Comparison of ENCODE assay signal across 9 cellular contexts in the genomic region with DNA sequence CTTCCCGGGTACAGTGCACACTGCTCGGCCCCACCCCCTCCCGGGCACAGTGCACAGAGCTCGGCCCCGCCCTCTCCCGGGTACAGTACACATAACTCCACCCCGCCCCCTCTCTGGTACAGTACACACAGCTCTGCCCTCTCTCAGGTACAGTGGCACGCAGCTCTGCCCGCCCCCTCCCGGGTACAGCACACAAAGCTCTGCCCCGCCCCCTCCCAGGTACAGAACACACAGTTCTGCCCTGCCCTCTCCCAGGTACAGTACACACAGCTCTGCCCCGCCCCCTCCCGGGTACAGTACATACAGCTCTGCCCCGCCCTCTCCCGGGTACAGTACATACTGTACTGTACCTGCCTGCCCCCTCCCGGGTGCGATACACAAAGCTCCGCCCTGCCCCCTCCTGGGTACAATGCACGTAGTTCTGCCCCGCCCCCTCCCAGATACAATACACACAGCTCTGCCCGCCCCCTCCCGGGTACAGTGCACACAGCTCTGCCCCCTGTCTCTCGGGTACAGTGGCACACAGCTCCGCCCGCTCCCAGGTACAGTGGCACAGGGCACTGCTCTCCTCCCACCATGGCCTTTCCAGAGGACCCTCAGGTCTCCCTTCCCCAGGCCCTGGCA. TPM values are rescaled to one million over a fixed set of nuclear protein-coding genes. Genes with fewer than 3 reads are reported as not detected.
DNase-seq lines count a peak whose midpoint lies in the region; ATAC-seq and TF ChIP-seq lines count a peak whose summit lies in the region.
"Had no signal": no experiment of that assay in that cellular context is flagged by ENCODE, and none has a peak within 500 bp of the region (broad histone marks: within the 10 kb centered on the region; RNA-seq: fewer than 3 reads in every experiment).

No MANE protein-coding gene starts in this region.

- TF ChIP-seq CTCF in GM20000 (IDR thresholded peaks at IDR 0.05; ENCODE audit: extremely low read depth, missing control alignments), result no peak

- DNase-seq in left ventricle myocardium superior (no peak), cardiac septum (ENCODE audit: low spot score) (no peak), NCI-H524 (lab: John Stamatoyannopoulos, UW) (peak; percentile 71 to 79), epithelial cell of prostate (ENCODE audit: low read depth, low spot score) (peak; percentile 62), GM20000 (ENCODE audit: low spot score) (no peak)
- no peak for DNase-seq in stimulated activated naive CD4-positive, alpha-beta T cell (lab: John Stamatoyannopoulos, UW)
- DNase-seq in effector CD4-positive, alpha-beta T cell, result no peak
- DNase-seq: activated naive CD4-positive, alpha-beta T cell treated with Interleukin-2 at 50 U/mL for 16 hours had no signal

- peak; percentile 48 for ATAC-seq in left ventricle myocardium superior
- no peak for ATAC-seq in GM18505 (IDR thresholded peaks at IDR 0.05; ENCODE audit: unreplicated experiment)

- TF ChIP-seq POLR2A in GM18505 (IDR thresholded peaks at IDR 0.05; ENCODE audit: borderline replicate concordance, extremely low read depth, insufficient read depth, insufficient read length), result no peak

- H3K27ac ChIP-seq in epithelial cell of prostate, result peak overlapping the region; percentile 30

- intact Hi-C loops in left ventricle myocardium superior (cut with micrococcal nuclease) (no loop called here), cardiac septum (cut with DNase I) (no loop called here)

RNA-seq across cellular contexts. Expression of gene PRR20G, which starts 16.4 kb away (rescaled TPM):
- total RNA-seq in left ventricle myocardium superior (not detected), cardiac septum (not detected)

Comparison
In these comparisons a context has a peak if more than half of its experiments do, and no peak if none do; other contexts are left out.
1. DNase-seq: peak in NCI-H524 (2 of 2) and epithelial cell of prostate (single experiment); none in left ventricle myocardium superior (single experiment), cardiac septum (single experiment), GM20000 (single experiment), stimulated activated naive CD4-positive, alpha-beta T cell (0 of 6) and effector CD4-positive, alpha-beta T cell (single experiment).